21 cellular contexts compared by ENCODE assay signal in the genomic region with DNA sequence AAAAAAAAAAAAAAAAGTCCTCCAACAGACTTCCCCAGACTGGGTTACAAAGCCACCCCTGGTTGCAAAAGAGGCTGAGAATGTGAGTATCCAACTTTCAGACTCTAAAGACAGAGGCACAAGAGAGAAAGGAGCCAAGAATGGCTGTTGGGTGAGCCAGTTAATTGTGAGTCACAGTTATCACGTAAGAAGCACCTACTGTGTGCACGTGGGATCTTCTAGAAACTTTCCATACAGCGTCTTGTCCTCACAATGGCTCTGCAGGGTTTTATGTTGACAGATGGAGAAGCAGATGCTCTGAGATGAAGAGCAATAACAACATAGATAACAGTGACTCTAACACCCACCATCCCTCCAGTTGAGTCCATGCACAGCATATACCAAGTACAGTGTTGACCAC. TPM values are rescaled to one million over a fixed set of nuclear protein-coding genes. Genes with fewer than 3 reads are reported as not detected.
DNase-seq lines count a peak whose midpoint lies in the region; ATAC-seq, FAIRE-seq and TF ChIP-seq lines count a peak whose summit lies in the region.
"Had no signal": no experiment of that assay in that cellular context is flagged by ENCODE, and none has a peak within 500 bp of the region (broad histone marks: within the 10 kb centered on the region; RNA-seq: fewer than 3 reads in every experiment).

No MANE protein-coding gene starts in this region.

- POLR2A ChIA-PET in activated CD4-positive, alpha-beta T cell treated with anti-CD3 and anti-CD28 coated beads for 36 hours (lab: Charles Lee), result no interaction called here

- no peak overlapping the region for H3K23ac ChIP-seq in neuronal stem cell (ENCODE audit: low read depth, low read length, poor library complexity)

- peaks cover 87% of the 10 kb centered on the region for H3K4me1 Mint-ChIP-seq in activated CD4-positive, alpha-beta T cell treated with anti-CD3 and anti-CD28 coated beads for 36 hours
- peaks cover 58% of the 10 kb centered on the region for H3K4me1 Mint-ChIP-seq in activated T-helper 17 cell treated with anti-CD3 and anti-CD28 coated beads, Interleukin-2, amount 50 U/mL, for 72 hours

- no peak overlapping the region for H2BK12ac ChIP-seq in neuronal stem cell (ENCODE audit: low read length)

- no peak for FAIRE-seq in frontal cortex (lab: Jason Lieb, UNC)
- FAIRE-seq: HepG2, TTC549 had no signal

- H3K36me3 Mint-ChIP-seq in activated CD4-positive, alpha-beta T cell treated with anti-CD3 and anti-CD28 coated beads for 36 hours (ENCODE audit: low read depth), result peaks cover 66% of the 10 kb centered on the region
- H3K36me3 Mint-ChIP-seq in activated T-helper 17 cell treated with anti-CD3 and anti-CD28 coated beads, Interleukin-2, amount 50 U/mL, for 72 hours (ENCODE audit: low read depth), result peaks cover 100% of the 10 kb centered on the region

- no peaks in the 10 kb centered on the region for H3K9me2 ChIP-seq in Karpas-422 (replicated peaks; ENCODE audit: insufficient read depth, low read length)

- no CpG with 5 or more reads among the region's 3 CpGs for WGBS in neuronal stem cell (ENCODE audit: extremely low coverage in 2 of 2, insufficient read length in 2 of 2, insufficient replicate concordance in 1 of 2), 2 donors

- H3K9me3 Mint-ChIP-seq in activated CD4-positive, alpha-beta T cell treated with anti-CD3 and anti-CD28 coated beads for 36 hours (ENCODE audit: low read depth), result no peaks in the 10 kb centered on the region
- H3K9me3 Mint-ChIP-seq in activated T-helper 17 cell treated with anti-CD3 and anti-CD28 coated beads, Interleukin-2, amount 50 U/mL, for 72 hours, result no peaks in the 10 kb centered on the region
- H3K9me3 Mint-ChIP-seq: nephron had no signal

- H3K79me1 ChIP-seq in neuronal stem cell (ENCODE audit: low read depth, low read length), result peaks cover 3% of the 10 kb centered on the region

- H3K27ac ChIP-seq in Karpas-422 (ENCODE audit: low read length) (peak overlapping the region; percentile 99), neuronal stem cell (replicated peaks; ENCODE audit: low read length) (no peak overlapping the region), upper lobe of right lung (no peak overlapping the region)
- H3K27ac ChIP-seq: C4-2B, cardiac muscle cell, epithelial cell of prostate, foreskin keratinocyte had no signal

- TF ChIP-seq CTCF in upper lobe of right lung (IDR thresholded peaks at IDR 0.05), result no peak

- no peaks in the 10 kb centered on the region for H3K36me3 ChIP-seq in Karpas-422 (ENCODE audit: insufficient read depth, low read length)
- peaks cover 0 to 18% of the 10 kb centered on the region in 2 donors for H3K36me3 ChIP-seq in neuronal stem cell (replicated peaks in 1 of 2; ENCODE audit: control insufficient read depth in 2 of 2, insufficient read depth in 2 of 2, low read length in 2 of 2)
- peaks cover 23% of the 10 kb centered on the region for H3K36me3 ChIP-seq in upper lobe of right lung
- H3K36me3 ChIP-seq: cardiac muscle cell had no signal

- intact Hi-C loops in activated CD4-positive, alpha-beta T cell treated with anti-CD3 and anti-CD28 coated beads for 36 hours (cut with DNase I, micrococcal nuclease), result no loop called here
- intact Hi-C loops in upper lobe of right lung (cut with DNase I), result no loop called here

- no peaks in the 10 kb centered on the region for H3K79me2 ChIP-seq in Karpas-422 (ENCODE audit: low read length)

- H3K4me3 Mint-ChIP-seq in activated CD4-positive, alpha-beta T cell treated with anti-CD3 and anti-CD28 coated beads for 36 hours, result no peak overlapping the region
- peak overlapping the region; percentile 76 for H3K4me3 Mint-ChIP-seq in activated T-helper 17 cell treated with anti-CD3 and anti-CD28 coated beads, Interleukin-2, amount 50 U/mL, for 72 hours
- H3K4me3 Mint-ChIP-seq: nephron had no signal

- H3K9me3 ChIP-seq in Karpas-422 (ENCODE audit: low read length) (no peaks in the 10 kb centered on the region), neuronal stem cell (replicated peaks in 1 of 2; ENCODE audit: control insufficient read depth in 2 of 2, insufficient read depth in 1 of 2, low read depth in 1 of 2, low read length in 2 of 2) (no peaks in the 10 kb centered on the region), upper lobe of right lung (no peaks in the 10 kb centered on the region)
- H3K9me3 ChIP-seq: stomach had no signal

- no peak overlapping the region for H4K91ac ChIP-seq in neuronal stem cell (ENCODE audit: low read depth, low read length, poor library complexity)

- H2AFZ ChIP-seq in Karpas-422 (ENCODE audit: low read length) (no peak overlapping the region), neuronal stem cell (ENCODE audit: low read length) (no peak overlapping the region)

- H3K27me3 ChIP-seq in Karpas-422 (ENCODE audit: low read length) (no peaks in the 10 kb centered on the region), neuronal stem cell (ENCODE audit: control insufficient read depth in 3 of 3, insufficient read depth in 3 of 3, low read depth in 1 of 3, low read length in 3 of 3) (peaks cover 0 to 2% (median 0%) of the 10 kb centered on the region in 3 experiments), upper lobe of right lung (no peaks in the 10 kb centered on the region)
- H3K27me3 ChIP-seq: cardiac muscle cell, foreskin keratinocyte, stomach had no signal

- H4K8ac ChIP-seq in neuronal stem cell (ENCODE audit: low read depth, low read length), result no peak overlapping the region

- peak overlapping the region; percentile 63 for H3K27ac Mint-ChIP-seq in activated CD4-positive, alpha-beta T cell treated with anti-CD3 and anti-CD28 coated beads for 36 hours
- H3K27ac Mint-ChIP-seq in activated T-helper 17 cell treated with anti-CD3 and anti-CD28 coated beads, Interleukin-2, amount 50 U/mL, for 72 hours, result peak overlapping the region; percentile 92
- H3K27ac Mint-ChIP-seq: nephron had no signal

- H2BK15ac ChIP-seq in neuronal stem cell (ENCODE audit: low read length), result no peak overlapping the region

- ATAC-seq in activated CD4-positive, alpha-beta T cell treated with anti-CD3 and anti-CD28 coated beads for 36 hours, result no peak
- no peak for ATAC-seq in activated T-helper 17 cell treated with anti-CD3 and anti-CD28 coated beads, Interleukin-2, amount 50 U/mL, for 72 hours (replicated peaks)
- no peak for ATAC-seq in upper lobe of right lung
- ATAC-seq: foreskin keratinocyte, HepG2 had no signal

- H3K4me3 ChIP-seq in Karpas-422 (ENCODE audit: low read length), result no peak overlapping the region
- H3K4me3 ChIP-seq in neuronal stem cell (ENCODE audit: low read length in 2 of 2), result no peak overlapping the region
- H3K4me3 ChIP-seq in upper lobe of right lung, result no peak overlapping the region
- H3K4me3 ChIP-seq: cardiac muscle cell, stomach had no signal

- no peak overlapping the region for H3K9ac ChIP-seq in Karpas-422 (ENCODE audit: low read length)
- peak overlapping the region; percentile 47 for H3K9ac ChIP-seq in neuronal stem cell (ENCODE audit: low read depth, low read length, poor library complexity)

- H3K14ac ChIP-seq in neuronal stem cell (ENCODE audit: low read length), result no peak overlapping the region

- CTCF ChIA-PET in activated CD4-positive, alpha-beta T cell treated with anti-CD3 and anti-CD28 coated beads for 36 hours (lab: Charles Lee), result interaction anchor here (3.2 kb wide), 1 partner anchor 11 kb away, joined by 14 read pairs; no protein-coding TSS in a partner anchor

- peak overlapping the region; percentile 2 for H3K18ac ChIP-seq in neuronal stem cell (ENCODE audit: low read length)

- H2BK120ac ChIP-seq in neuronal stem cell (ENCODE audit: low read depth, low read length), result no peak overlapping the region

- no peaks in the 10 kb centered on the region for H3K27me3 Mint-ChIP-seq in activated CD4-positive, alpha-beta T cell treated with anti-CD3 and anti-CD28 coated beads for 36 hours
- H3K27me3 Mint-ChIP-seq in activated T-helper 17 cell treated with anti-CD3 and anti-CD28 coated beads, Interleukin-2, amount 50 U/mL, for 72 hours, result no peaks in the 10 kb centered on the region

- DNase-seq in activated CD4-positive, alpha-beta T cell treated with anti-CD3 and anti-CD28 coated beads for 36 hours, result no peak
- DNase-seq in activated CD4-positive, alpha-beta T cell treated with anti-CD3 and anti-CD28 coated beads for 48 hours, result no peak
- DNase-seq in Karpas-422 (no peak), neuronal stem cell (ENCODE audit: low spot score) (no peak), NCI-H1436 (lab: John Stamatoyannopoulos, UW) (no peak), upper lobe of right lung (no peak), frontal cortex (ENCODE audit: low spot score in 2 of 2) (no peak)
- DNase-seq: dermis blood vessel endothelial cell, DMS79, foreskin keratinocyte, HCEC 1CT, mesendoderm, posterior cingulate gyrus, stomach had no signal

- H4K20me1 ChIP-seq in Karpas-422 (ENCODE audit: insufficient read depth, low read depth, low read length), result no peaks in the 10 kb centered on the region

- no peak overlapping the region for H3K4me2 ChIP-seq in Karpas-422 (ENCODE audit: low read depth, low read length, poor library complexity, severe bottlenecking)
- no peak overlapping the region for H3K4me2 ChIP-seq in neuronal stem cell (ENCODE audit: insufficient read depth, low read length, poor library complexity, severe bottlenecking)

- H3K4me1 ChIP-seq in Karpas-422 (ENCODE audit: low read length), result peaks cover 98% of the 10 kb centered on the region
- peaks cover 2 to 16% of the 10 kb centered on the region in 2 donors for H3K4me1 ChIP-seq in neuronal stem cell (ENCODE audit: control insufficient read depth in 2 of 2, insufficient read depth in 1 of 2, low read depth in 1 of 2, low read length in 2 of 2)
- H3K4me1 ChIP-seq in upper lobe of right lung, result peaks cover 47% of the 10 kb centered on the region
- H3K4me1 ChIP-seq: foreskin keratinocyte had no signal

- H3K4ac ChIP-seq in neuronal stem cell (ENCODE audit: low read length), result no peak overlapping the region

- H2BK5ac ChIP-seq in neuronal stem cell (ENCODE audit: low read length), result no peak overlapping the region

- H2AK5ac ChIP-seq in neuronal stem cell (ENCODE audit: low read depth, low read length), result peak overlapping the region; percentile 18

RNA-seq across cellular contexts. Expression of a gene that starts 41.0 kb away (rescaled TPM):
- total RNA-seq in activated CD4-positive, alpha-beta T cell treated with anti-CD3 and anti-CD28 coated beads for 36 hours, result 100 to 1,000 TPM; 239 to 272 TPM
- 22.2 and 39.5 TPM in 2 replicates for total RNA-seq in Karpas-422 (2014; rRNA removed; shearing (Covaris generic); ENCODE audit: low replicate concordance)
- 100 to 1,000 TPM; 147 to 620 TPM for total RNA-seq in activated T-helper 17 cell treated with anti-CD3 and anti-CD28 coated beads, Interleukin-2, amount 50 U/mL, for 72 hours
- polyA plus RNA-seq in neuronal stem cell (2013, experiment 1 of 2), result 51.9 TPM
- polyA plus RNA-seq in neuronal stem cell (2013, experiment 2 of 2), result 51.1 TPM
- total RNA-seq in upper lobe of right lung (144 TPM), frontal cortex (6.5 TPM)
- total RNA-seq: HepG2 had no signal
